8 cellular contexts compared by ENCODE assay signal in genomic region chr5:66828046-66828550, GRCh38.
DNase-seq lines count a peak whose midpoint lies in the region; ATAC-seq, FAIRE-seq and TF ChIP-seq lines count a peak whose summit lies in the region.

No MANE protein-coding gene starts in this region.

- H3K9ac ChIP-seq in PC-3 (ENCODE audit: low read length): no peak overlapping the region

- no peak for FAIRE-seq in HTR-8/SVneo (lab: Jason Lieb, UNC)

- POLR2A ChIA-PET in PC-3 (lab: Charles Lee; ENCODE audit: unreplicated experiment): interaction anchor here (0.5 kb wide), 1 partner anchor 131 kb away, joined by 3 read pairs; no protein-coding TSS in a partner anchor

- H3F3A ChIP-seq in PC-3 (ENCODE audit: low read length, unreplicated experiment): no peaks in the 10 kb centered on the region

- H3K36me3 Mint-ChIP-seq in progenitor cell of endocrine pancreas (ENCODE audit: insufficient read depth): peaks cover 4% of the 10 kb centered on the region

- H3K4me1 ChIP-seq in PC-3 (ENCODE audit: insufficient read depth, low read length): peaks cover 7% of the 10 kb centered on the region; the same call in 1 of the 2 replicates

- no peaks in the 10 kb centered on the region for H3K36me3 ChIP-seq in PC-3 (ENCODE audit: low read depth, low read length)

- H3K79me2 ChIP-seq in PC-3 (ENCODE audit: low read length): no peaks in the 10 kb centered on the region

- peak overlapping the region; percentile 65; the same call in 1 of the 2 replicates for H3K4me3 ChIP-seq in PC-3 (ENCODE audit: low read length)
- peak overlapping the region; percentile 46 for H3K4me3 ChIP-seq in fibroblast of villous mesenchyme (ENCODE audit: low read depth, low read length)

- CTCF ChIA-PET in PC-3 (lab: Charles Lee): no interaction called here

- peaks cover 12% of the 10 kb centered on the region for H3K27me3 Mint-ChIP-seq in progenitor cell of endocrine pancreas

- H3K4me3 Mint-ChIP-seq in progenitor cell of endocrine pancreas (ENCODE audit: low read depth): peak overlapping the region; percentile 57

- no peak overlapping the region for H3K27ac Mint-ChIP-seq in progenitor cell of endocrine pancreas

- intact Hi-C loops in PC-3 (cut with micrococcal nuclease): no loop called here
- intact Hi-C loops in left colon (cut with DNase I, micrococcal nuclease): no loop called here

- no peaks in the 10 kb centered on the region for H4K20me1 ChIP-seq in PC-3 (ENCODE audit: low read length)

- DNase-seq in PC-3: no peak
- no peak for DNase-seq in fibroblast of villous mesenchyme (ENCODE audit: low read depth)
- DNase-seq in progenitor cell of endocrine pancreas (ENCODE audit: low spot score, unreplicated experiment): no peak
- DNase-seq in left colon: no peak
- no peak for DNase-seq in HTR-8/SVneo (ENCODE audit: insufficient read length, low spot score)
- DNase-seq in HPDE6-E6E7 (ENCODE audit: extremely low spot score): no peak

- no peaks in the 10 kb centered on the region for H3K9me2 ChIP-seq in PC-3 (replicated peaks; ENCODE audit: low read length)

- no peak for TF ChIP-seq CTCF in PC-3 (conservative IDR thresholded peaks at IDR 0.05; ENCODE audit: low read depth, low read length)
- TF ChIP-seq CTCF in fibroblast of villous mesenchyme (IDR thresholded peaks at IDR 0.05; ENCODE audit: insufficient read depth, low read depth, low read length): no peak
- no peak for TF ChIP-seq CTCF in progenitor cell of endocrine pancreas (IDR thresholded peaks at IDR 0.05; ENCODE audit: unreplicated experiment)

- no peak overlapping the region for H2AFZ ChIP-seq in PC-3 (ENCODE audit: low read length)

- H3K27ac ChIP-seq in PC-3 (ENCODE audit: low read length): no peak overlapping the region

- H3K27me3 ChIP-seq in PC-3 (ENCODE audit: low read length): no peaks in the 10 kb centered on the region

- H3K4me1 Mint-ChIP-seq in progenitor cell of endocrine pancreas (ENCODE audit: low read depth): peaks cover 20% of the 10 kb centered on the region

- H3K9me3 ChIP-seq in PC-3 (ENCODE audit: low read length): no peaks in the 10 kb centered on the region

- BruUV-seq in PC-3 (replicated peaks; lab: Mats Ljungman, UMichigan): no TSS peak

- peak overlapping the region; percentile 80; the same call in 1 of the 2 replicates for H3K4me2 ChIP-seq in PC-3 (ENCODE audit: low read length)

- H3K9me3 Mint-ChIP-seq in progenitor cell of endocrine pancreas (ENCODE audit: low read depth): no peaks in the 10 kb centered on the region

- ATAC-seq in GM19452 (IDR thresholded peaks at IDR 0.05; ENCODE audit: unreplicated experiment): peak; percentile 14
- no peak for ATAC-seq in PC-3
- no peak for ATAC-seq in left colon
- no peak for ATAC-seq in HG03045 (IDR thresholded peaks at IDR 0.05; ENCODE audit: unreplicated experiment)
